In the genomic region with DNA sequence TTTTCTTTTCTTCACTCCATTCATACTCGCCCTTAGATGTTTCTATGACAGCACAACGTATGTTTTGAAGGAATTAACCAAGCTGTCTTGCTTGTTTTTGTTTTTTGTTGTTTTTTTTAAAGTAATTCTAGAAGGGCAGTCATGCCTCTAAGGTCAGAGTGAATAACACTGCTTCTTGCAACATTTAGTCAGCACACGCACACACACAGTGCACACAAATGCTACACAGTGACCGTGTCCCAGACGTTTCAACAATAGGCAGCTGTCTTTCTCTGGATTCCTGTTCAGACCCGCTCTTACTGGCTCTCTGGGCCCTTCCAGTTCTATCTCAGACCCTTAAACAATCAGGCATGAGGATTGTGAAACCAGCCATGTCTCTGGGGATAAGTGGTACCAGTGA, we compare ENCODE assay signal across 26 cellular contexts.
"Had no signal": no experiment of that assay in that cellular context is flagged by ENCODE, and none has a peak within 500 bp of the region (broad histone marks: within the 10 kb centered on the region; RNA-seq: fewer than 3 reads in every experiment).

No MANE protein-coding gene starts in this region.

- H3K4me3 ChIP-seq: esophagus squamous epithelium, gastrocnemius medialis, heart right ventricle, lower lobe of right lung, neural progenitor cell, pancreas, prostate gland, right lobe of liver, skin epidermis, stomach, thoracic aorta, transverse colon had no signal

- H3K9ac ChIP-seq: neural progenitor cell had no signal

- H3K4me2 ChIP-seq: neural progenitor cell had no signal

- H3K9me3 Mint-ChIP-seq: effector memory CD8-positive, alpha-beta T cell; neural progenitor cell had no signal

- H3K4me1 ChIP-seq: esophagus squamous epithelium, gastrocnemius medialis, lower lobe of right lung, neural progenitor cell, pancreas, prostate gland, right lobe of liver, transverse colon had no signal

- H3K36me3 ChIP-seq: esophagus squamous epithelium, gastrocnemius medialis, lower lobe of right lung, neural progenitor cell, pancreas, prostate gland, right lobe of liver, stomach, transverse colon had no signal

- H3K36me3 Mint-ChIP-seq: natural killer cell treated with Interleukin-12 subunit alpha and Interleukin-12 subunit beta and Interleukin-15 and Interleukin-18, amount 100 ng/mL, for 72 hours; neural progenitor cell; stimulated activated naive B cell treated with anti-CD40 and anti-IgM and Interleukin-4, amounts not matched to agents 10 μg/mL and 1 μg/mL and 100 μg/mL, for 72 hours had no signal

- H3K4me3 Mint-ChIP-seq: central memory CD8-positive, alpha-beta T cell; effector memory CD8-positive, alpha-beta T cell; natural killer cell treated with Interleukin-12 subunit alpha and Interleukin-12 subunit beta and Interleukin-15 and Interleukin-18, amount 100 ng/mL, for 72 hours; neural progenitor cell; stimulated activated naive B cell treated with anti-CD40 and anti-IgM and Interleukin-4, amounts not matched to agents 10 μg/mL and 1 μg/mL and 100 μg/mL, for 72 hours had no signal

- H3K27ac ChIP-seq: epithelial cell of prostate, esophagus squamous epithelium, gastrocnemius medialis, heart right ventricle, lower lobe of right lung, neural progenitor cell, pancreas, prostate gland, right lobe of liver, skin epidermis, stomach, thoracic aorta, transverse colon had no signal

- H3K9me3 ChIP-seq: esophagus squamous epithelium, gastrocnemius medialis, heart right ventricle, lower lobe of right lung, pancreas, prostate gland, right lobe of liver, stomach, thoracic aorta, transverse colon had no signal

- H3K27ac Mint-ChIP-seq: effector memory CD8-positive, alpha-beta T cell; natural killer cell treated with Interleukin-12 subunit alpha and Interleukin-12 subunit beta and Interleukin-15 and Interleukin-18, amount 100 ng/mL, for 72 hours; stimulated activated naive B cell treated with anti-CD40 and anti-IgM and Interleukin-4, amounts not matched to agents 10 μg/mL and 1 μg/mL and 100 μg/mL, for 72 hours had no signal

- H3K4me1 Mint-ChIP-seq: central memory CD8-positive, alpha-beta T cell; neural progenitor cell; stimulated activated naive B cell treated with anti-CD40 and anti-IgM and Interleukin-4, amounts not matched to agents 10 μg/mL and 1 μg/mL and 100 μg/mL, for 72 hours had no signal

- ATAC-seq: effector memory CD8-positive, alpha-beta T cell; gastrocnemius medialis; left lobe of liver; lower lobe of right lung; natural killer cell treated with Interleukin-12 subunit alpha and Interleukin-12 subunit beta and Interleukin-15 and Interleukin-18, amount 100 ng/mL, for 72 hours; pancreas; right lobe of liver; stimulated activated naive B cell treated with anti-CD40 and anti-IgM and Interleukin-4, amounts not matched to agents 10 μg/mL and 1 μg/mL and 100 μg/mL, for 72 hours had no signal

- DNase-seq: effector memory CD8-positive, alpha-beta T cell; esophagus squamous epithelium; gastrocnemius medialis; heart right ventricle; hypothalamus; kidney glomerular epithelial cell; lower lobe of right lung; mesenchymal stem cell; midbrain; nucleus accumbens; pancreas; right lobe of liver; stimulated activated CD4-positive, alpha-beta T cell treated with anti-CD3 and anti-CD28 coated beads, Interleukin-2, amount 100 ng/mL, for 24 hours; stimulated activated CD4-positive, alpha-beta T cell treated with anti-CD3 and anti-CD28 coated beads, Interleukin-4, amount 100 ng/mL, for 4 hours; stimulated activated naive B cell treated with anti-CD40 and anti-IgM and Interleukin-4, amounts not matched to agents 10 μg/mL and 1 μg/mL and 100 μg/mL, for 72 hours; stomach; substantia nigra; transverse colon had no signal

- H2AFZ ChIP-seq: neural progenitor cell had no signal

- H3K27me3 ChIP-seq: esophagus squamous epithelium, gastrocnemius medialis, heart right ventricle, neural progenitor cell, pancreas, right lobe of liver, stomach, transverse colon had no signal
